Comparison of ENCODE assay signal across 4 cellular contexts in the genomic region with DNA sequence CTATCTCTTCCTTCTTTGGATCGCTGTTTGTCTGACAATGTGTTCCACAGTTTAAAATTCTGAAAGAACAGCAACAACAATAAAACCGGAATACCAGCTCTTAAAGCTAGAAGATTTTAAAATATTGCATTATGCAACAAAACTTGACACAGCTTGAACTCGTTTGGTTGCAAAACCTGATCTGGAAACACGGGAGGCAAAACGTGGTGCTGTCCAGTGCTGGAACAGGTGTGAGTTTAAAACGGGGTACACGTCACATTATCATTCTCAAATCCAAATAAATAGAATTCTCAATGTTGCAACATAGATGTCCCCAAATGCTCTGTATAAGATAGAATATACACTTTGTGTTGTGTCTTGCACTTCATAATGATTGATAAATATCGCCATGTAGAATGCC.
TF ChIP-seq lines count a peak whose summit lies in the region.

No MANE protein-coding gene starts in this region.

TF ChIP-seq in SK-N-SH, 30 proteins besides CTCF, POLR2A, EP300 and RAD21:
- TF ChIP-seq CHD2 (IDR thresholded peaks at IDR 0.05; ENCODE audit: low read length, partially characterized antibody): no peak
- TF ChIP-seq, protein P1, sequence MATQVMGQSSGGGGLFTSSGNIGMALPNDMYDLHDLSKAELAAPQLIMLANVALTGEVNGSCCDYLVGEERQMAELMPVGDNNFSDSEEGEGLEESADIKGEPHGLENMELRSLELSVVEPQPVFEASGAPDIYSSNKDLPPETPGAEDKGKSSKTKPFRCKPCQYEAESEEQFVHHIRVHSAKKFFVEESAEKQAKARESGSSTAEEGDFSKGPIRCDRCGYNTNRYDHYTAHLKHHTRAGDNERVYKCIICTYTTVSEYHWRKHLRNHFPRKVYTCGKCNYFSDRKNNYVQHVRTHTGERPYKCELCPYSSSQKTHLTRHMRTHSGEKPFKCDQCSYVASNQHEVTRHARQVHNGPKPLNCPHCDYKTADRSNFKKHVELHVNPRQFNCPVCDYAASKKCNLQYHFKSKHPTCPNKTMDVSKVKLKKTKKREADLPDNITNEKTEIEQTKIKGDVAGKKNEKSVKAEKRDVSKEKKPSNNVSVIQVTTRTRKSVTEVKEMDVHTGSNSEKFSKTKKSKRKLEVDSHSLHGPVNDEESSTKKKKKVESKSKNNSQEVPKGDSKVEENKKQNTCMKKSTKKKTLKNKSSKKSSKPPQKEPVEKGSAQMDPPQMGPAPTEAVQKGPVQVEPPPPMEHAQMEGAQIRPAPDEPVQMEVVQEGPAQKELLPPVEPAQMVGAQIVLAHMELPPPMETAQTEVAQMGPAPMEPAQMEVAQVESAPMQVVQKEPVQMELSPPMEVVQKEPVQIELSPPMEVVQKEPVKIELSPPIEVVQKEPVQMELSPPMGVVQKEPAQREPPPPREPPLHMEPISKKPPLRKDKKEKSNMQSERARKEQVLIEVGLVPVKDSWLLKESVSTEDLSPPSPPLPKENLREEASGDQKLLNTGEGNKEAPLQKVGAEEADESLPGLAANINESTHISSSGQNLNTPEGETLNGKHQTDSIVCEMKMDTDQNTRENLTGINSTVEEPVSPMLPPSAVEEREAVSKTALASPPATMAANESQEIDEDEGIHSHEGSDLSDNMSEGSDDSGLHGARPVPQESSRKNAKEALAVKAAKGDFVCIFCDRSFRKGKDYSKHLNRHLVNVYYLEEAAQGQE (IDR thresholded peaks at IDR 0.05; ENCODE audit: low read depth, low read length): peak; percentile 76; the same call in 1 of the 2 replicates

TF ChIP-seq in SK-N-SH treated with all-trans-retinoic acid at 6 μM for 48 hours, 23 proteins besides CTCF, POLR2A, EP300 and RAD21 (continues in another document):
- TF ChIP-seq CSDC2 (CRISPR knock-in tag; IDR thresholded peaks at IDR 0.05): no peak
- TF ChIP-seq ZNF565 (CRISPR knock-in tag; conservative IDR thresholded peaks at IDR 0.05; ENCODE audit: low read depth): no peak
- no peak for TF ChIP-seq OSR1 (CRISPR knock-in tag; IDR thresholded peaks at IDR 0.05)
- no peak for TF ChIP-seq ZC3H10 (CRISPR knock-in tag; IDR thresholded peaks at IDR 0.05)
- no peak for TF ChIP-seq ZNF8 (CRISPR knock-in tag; IDR thresholded peaks at IDR 0.05)
- TF ChIP-seq SNAI2 (CRISPR knock-in tag; IDR thresholded peaks at IDR 0.05): no peak
- TF ChIP-seq PPARA (CRISPR knock-in tag; IDR thresholded peaks at IDR 0.05; ENCODE audit: borderline replicate concordance): no peak
- no peak for TF ChIP-seq RARB (CRISPR knock-in tag; IDR thresholded peaks at IDR 0.05)
- TF ChIP-seq ARNTL (CRISPR knock-in tag; IDR thresholded peaks at IDR 0.05; ENCODE audit: borderline replicate concordance, low read depth): no peak
- TF ChIP-seq, protein P2, sequence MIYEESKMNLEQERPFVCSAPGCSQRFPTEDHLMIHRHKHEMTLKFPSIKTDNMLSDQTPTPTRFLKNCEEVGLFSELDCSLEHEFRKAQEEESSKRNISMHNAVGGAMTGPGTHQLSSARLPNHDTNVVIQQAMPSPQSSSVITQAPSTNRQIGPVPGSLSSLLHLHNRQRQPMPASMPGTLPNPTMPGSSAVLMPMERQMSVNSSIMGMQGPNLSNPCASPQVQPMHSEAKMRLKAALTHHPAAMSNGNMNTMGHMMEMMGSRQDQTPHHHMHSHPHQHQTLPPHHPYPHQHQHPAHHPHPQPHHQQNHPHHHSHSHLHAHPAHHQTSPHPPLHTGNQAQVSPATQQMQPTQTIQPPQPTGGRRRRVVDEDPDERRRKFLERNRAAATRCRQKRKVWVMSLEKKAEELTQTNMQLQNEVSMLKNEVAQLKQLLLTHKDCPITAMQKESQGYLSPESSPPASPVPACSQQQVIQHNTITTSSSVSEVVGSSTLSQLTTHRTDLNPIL (CRISPR knock-in tag; IDR thresholded peaks at IDR 0.05; ENCODE audit: low read depth): no peak
- TF ChIP-seq ISL1 (CRISPR knock-in tag; IDR thresholded peaks at IDR 0.05): no peak
- TF ChIP-seq, protein P3, sequence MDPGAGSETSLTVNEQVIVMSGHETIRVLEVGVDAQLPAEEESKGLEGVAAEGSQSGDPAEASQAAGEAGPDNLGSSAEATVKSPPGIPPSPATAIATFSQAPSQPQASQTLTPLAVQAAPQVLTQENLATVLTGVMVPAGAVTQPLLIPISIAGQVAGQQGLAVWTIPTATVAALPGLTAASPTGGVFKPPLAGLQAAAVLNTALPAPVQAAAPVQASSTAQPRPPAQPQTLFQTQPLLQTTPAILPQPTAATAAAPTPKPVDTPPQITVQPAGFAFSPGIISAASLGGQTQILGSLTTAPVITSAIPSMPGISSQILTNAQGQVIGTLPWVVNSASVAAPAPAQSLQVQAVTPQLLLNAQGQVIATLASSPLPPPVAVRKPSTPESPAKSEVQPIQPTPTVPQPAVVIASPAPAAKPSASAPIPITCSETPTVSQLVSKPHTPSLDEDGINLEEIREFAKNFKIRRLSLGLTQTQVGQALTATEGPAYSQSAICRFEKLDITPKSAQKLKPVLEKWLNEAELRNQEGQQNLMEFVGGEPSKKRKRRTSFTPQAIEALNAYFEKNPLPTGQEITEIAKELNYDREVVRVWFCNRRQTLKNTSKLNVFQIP (CRISPR knock-in tag; IDR thresholded peaks at IDR 0.05; ENCODE audit: borderline replicate concordance, low read depth): no peak
- TF ChIP-seq ESRRG (CRISPR knock-in tag; IDR thresholded peaks at IDR 0.05): no peak

TF ChIP-seq in liver, 16 proteins besides CTCF, POLR2A, EP300 and RAD21:
- no peak for TF ChIP-seq YY1 (IDR thresholded peaks at IDR 0.05)
- no peak for TF ChIP-seq FOXA1 (IDR thresholded peaks at IDR 0.05)
- TF ChIP-seq GABPA (IDR thresholded peaks at IDR 0.05 in 1 of 2, conservative IDR thresholded peaks at IDR 0.05 in 1 of 2): no peak
- TF ChIP-seq, protein P1 (IDR thresholded peaks at IDR 0.05): peak; percentile 76
- TF ChIP-seq FOXA2 (IDR thresholded peaks at IDR 0.05): no peak
- no peak for TF ChIP-seq JUND (IDR thresholded peaks at IDR 0.05)
- TF ChIP-seq, protein P4, sequence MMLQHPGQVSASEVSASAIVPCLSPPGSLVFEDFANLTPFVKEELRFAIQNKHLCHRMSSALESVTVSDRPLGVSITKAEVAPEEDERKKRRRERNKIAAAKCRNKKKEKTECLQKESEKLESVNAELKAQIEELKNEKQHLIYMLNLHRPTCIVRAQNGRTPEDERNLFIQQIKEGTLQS (IDR thresholded peaks at IDR 0.05): no peak
- no peak for TF ChIP-seq RXRA (IDR thresholded peaks at IDR 0.05)

TF ChIP-seq in HepG2, 621 proteins besides CTCF, POLR2A, EP300 and RAD21 (continued from another document):
- TF ChIP-seq, protein P1 (IDR thresholded peaks at IDR 0.05; ENCODE audit: borderline replicate concordance in 1 of 2, low read depth in 1 of 2, low read length in 2 of 2): peak in 1 of 2 experiments; percentile 57; a peak in 1 of 4 replicates
- TF ChIP-seq ZNF672 (CRISPR knock-in tag; IDR thresholded peaks at IDR 0.05): no peak
TF ChIP-seq in HepG2: peak in this region for 1.
